In the genomic region with DNA sequence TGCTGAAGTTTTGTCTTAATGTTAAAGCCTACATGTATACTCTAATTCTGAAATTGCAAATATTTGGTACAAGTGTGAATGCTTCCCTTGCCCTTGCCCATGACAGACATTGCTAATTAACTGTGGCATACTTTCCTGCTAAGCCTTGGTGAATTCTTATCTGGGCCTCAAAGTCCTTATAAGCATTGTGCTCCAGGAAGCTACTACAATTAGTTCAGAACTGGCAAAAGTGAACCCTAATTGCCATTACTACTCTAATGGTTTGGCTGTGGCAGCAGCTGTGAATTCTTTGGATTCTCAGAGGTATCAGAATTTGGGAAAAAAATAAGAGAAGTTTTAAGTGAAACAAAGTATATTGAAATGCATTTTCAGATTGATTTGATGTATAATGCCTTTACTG, we compare ENCODE assay signal across 17 cellular contexts. TPM values are rescaled to one million over a fixed set of nuclear protein-coding genes. Genes with fewer than 3 reads are reported as not detected.
DNase-seq lines count a peak whose midpoint lies in the region; ATAC-seq, FAIRE-seq and TF ChIP-seq lines count a peak whose summit lies in the region.
"Had no signal": no experiment of that assay in that cellular context is flagged by ENCODE, and none has a peak within 500 bp of the region (broad histone marks: within the 10 kb centered on the region; RNA-seq: fewer than 3 reads in every experiment).

No MANE protein-coding gene starts in this region.

- CTCF ChIA-PET in WTC11 (lab: Charles Lee), result interaction anchor here (1.3 kb wide), 1 partner anchor 11 kb away, joined by 4 read pairs; no protein-coding TSS in a partner anchor

- POLR2A ChIA-PET in WTC11 (lab: Charles Lee), result no interaction called here

- H3K4me1 Mint-ChIP-seq in WTC11 (0 out of 2 replicates have a peak, but pooled peaks cover 2% of the 10 kb centered on the region), progenitor cell of endocrine pancreas (ENCODE audit: low read depth) (peaks cover 11% of the 10 kb centered on the region)

- TF ChIP-seq POLR2A in GM12892 (IDR thresholded peaks at IDR 0.05; ENCODE audit: low read depth, low read length), result no peak

- H3K27me3 Mint-ChIP-seq in WTC11 (ENCODE audit: low read depth) (no peaks in the 10 kb centered on the region), progenitor cell of endocrine pancreas (no peaks in the 10 kb centered on the region)
- H3K27me3 Mint-ChIP-seq: CD4-positive, alpha-beta memory T cell had no signal

- TF ChIP-seq CTCF in WTC11 (IDR thresholded peaks at IDR 0.05) (no peak), retinal pigment epithelial cell (conservative IDR thresholded peaks at IDR 0.05; ENCODE audit: low read depth, low read length) (no peak), progenitor cell of endocrine pancreas (IDR thresholded peaks at IDR 0.05; ENCODE audit: unreplicated experiment) (no peak)

- ATAC-seq in WTC11 (no peak), HG02642 (IDR thresholded peaks at IDR 0.05; ENCODE audit: poor library complexity, unreplicated experiment) (no peak), HG03432 (IDR thresholded peaks at IDR 0.05; ENCODE audit: unreplicated experiment) (no peak)

- DNase-seq in GM12892 (ENCODE audit: insufficient read length), result no peak
- no peak for DNase-seq in WTC11 (ENCODE audit: low spot score)
- peak; percentile 11 for DNase-seq in dermis blood vessel endothelial cell
- DNase-seq in retinal pigment epithelial cell (ENCODE audit: low read depth), result peak; percentile 55
- no peak for DNase-seq in progenitor cell of endocrine pancreas (ENCODE audit: low spot score, unreplicated experiment)
- DNase-seq: C1 segment of cervical spinal cord; CD4-positive, alpha-beta memory T cell; COR-L47; DMS153; DND-41; GM23248; H7; HCEC 1CT had no signal

- peak; percentile 36 for FAIRE-seq in GM12892 (lab: Jason Lieb, UNC)
- FAIRE-seq: GM19239, H1 had no signal

- H3K4me3 ChIP-seq in retinal pigment epithelial cell (ENCODE audit: low read length), result no peak overlapping the region
- H3K4me3 ChIP-seq: GM23248 had no signal

- H3K27ac Mint-ChIP-seq in WTC11, result peak overlapping the region; percentile 18; the same call in 1 of the 2 replicates
- H3K27ac Mint-ChIP-seq in progenitor cell of endocrine pancreas, result no peak overlapping the region

- H3K4me3 Mint-ChIP-seq in WTC11, result no peak overlapping the region
- no peak overlapping the region for H3K4me3 Mint-ChIP-seq in progenitor cell of endocrine pancreas (ENCODE audit: low read depth)
- H3K4me3 Mint-ChIP-seq: CD4-positive, alpha-beta memory T cell had no signal

- H3K36me3 Mint-ChIP-seq in WTC11, result peaks cover 37% of the 10 kb centered on the region
- H3K36me3 Mint-ChIP-seq in progenitor cell of endocrine pancreas (ENCODE audit: insufficient read depth), result peaks cover 18% of the 10 kb centered on the region

- H3K9me3 Mint-ChIP-seq in WTC11 (no peaks in the 10 kb centered on the region), progenitor cell of endocrine pancreas (ENCODE audit: low read depth) (no peaks in the 10 kb centered on the region)
- H3K9me3 Mint-ChIP-seq: CD4-positive, alpha-beta memory T cell had no signal

TF ChIP-seq in WTC11, 78 proteins besides CTCF, POLR2A, EP300 and RAD21 (continues in another document):
- TF ChIP-seq SMAD4 (CRISPR knock-in tag; IDR thresholded peaks at IDR 0.05), result no peak
- TF ChIP-seq NR2C2 (CRISPR knock-in tag; IDR thresholded peaks at IDR 0.05), result no peak
- TF ChIP-seq ZNF317 (CRISPR knock-in tag; IDR thresholded peaks at IDR 0.05; ENCODE audit: borderline replicate concordance, low read depth), result no peak
- no peak for TF ChIP-seq ZNF532 (CRISPR knock-in tag; IDR thresholded peaks at IDR 0.05; ENCODE audit: borderline replicate concordance)
- no peak for TF ChIP-seq AFF4 (CRISPR knock-in tag; IDR thresholded peaks at IDR 0.05; ENCODE audit: borderline replicate concordance)
- no peak for TF ChIP-seq ESRRA (CRISPR knock-in tag; IDR thresholded peaks at IDR 0.05; ENCODE audit: borderline replicate concordance)
- TF ChIP-seq CREB1 (CRISPR knock-in tag; IDR thresholded peaks at IDR 0.05), result no peak
- no peak for TF ChIP-seq NFYB (CRISPR knock-in tag; conservative IDR thresholded peaks at IDR 0.05; ENCODE audit: low read depth)
- TF ChIP-seq AR (CRISPR knock-in tag; IDR thresholded peaks at IDR 0.05), result no peak

RNA-seq across cellular contexts. Expression of gene EMSY, which starts 24.3 kb away (rescaled TPM):
- polyA plus RNA-seq in GM12892 (2012; ENCODE audit: missing spikeins), result 17.3 TPM
- total RNA-seq in WTC11 (2021) (25.3 to 31.1 TPM (median 29.2 TPM) in 3 replicates), dermis blood vessel endothelial cell (9.6 and 21.4 TPM in 2 replicates), progenitor cell of endocrine pancreas (42.3 and 43.3 TPM in 2 replicates)

Comparison
In these comparisons a context has a peak if more than half of its experiments do, and no peak if none do; other contexts are left out.
1. DNase-seq: peak in dermis blood vessel endothelial cell (single experiment) and retinal pigment epithelial cell (single experiment); none in GM12892 (single experiment), WTC11 (single experiment) and progenitor cell of endocrine pancreas (single experiment).